Comparison of ENCODE assay signal across 11 cellular contexts in the genomic region with DNA sequence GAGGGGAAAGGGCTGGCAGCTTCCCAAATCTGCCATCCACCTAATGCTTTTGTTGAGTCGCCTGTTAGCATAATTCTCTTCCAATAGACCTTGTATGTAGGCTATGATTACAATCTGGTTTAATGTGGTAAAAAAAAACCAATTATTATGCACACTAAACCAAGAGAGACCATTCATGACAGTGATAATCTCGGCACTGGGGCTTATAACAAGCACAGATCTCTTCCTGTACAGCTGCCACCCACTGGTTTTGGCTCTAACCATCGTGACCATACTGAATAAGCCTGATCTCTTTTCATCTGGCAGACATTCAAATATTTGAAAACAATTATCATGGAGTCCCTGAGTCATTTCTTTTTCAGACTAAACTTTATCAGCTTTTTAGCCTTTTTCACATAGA. TPM values are rescaled to one million over a fixed set of nuclear protein-coding genes. Genes with fewer than 3 reads are reported as not detected.
A peak's percentile ranks its signal among the peaks of the same experiment; 100 is the strongest.
DNase-seq lines count a peak whose midpoint lies in the region; ATAC-seq lines count a peak whose summit lies in the region.
"Had no signal": no experiment of that assay in that cellular context is flagged by ENCODE, and none has a peak within 500 bp of the region (broad histone marks: within the 10 kb centered on the region; RNA-seq: fewer than 3 reads in every experiment).

No MANE protein-coding gene starts in this region.

- no peak overlapping the region for H3K4me3 Mint-ChIP-seq in T-helper 17 cell
- H3K4me3 Mint-ChIP-seq: stimulated activated naive CD8-positive, alpha-beta T cell treated with anti-CD3 and anti-CD28 coated beads, Interleukin-15, Interleukin-2, amounts not matched to agents 100 ng/mL and 50 ng/mL, for 24 hours had no signal

- no peaks in the 10 kb centered on the region for H3K36me3 Mint-ChIP-seq in T-helper 17 cell (ENCODE audit: low read depth)

- DNase-seq in DMS79 treated with DMSO at 0.1 percent for 48 hours (lab: John Stamatoyannopoulos, UW) = peak; percentile 99
- peak; percentile 94 for DNase-seq in NCI-H1694 treated with DMSO at 0.1 percent for 48 hours (lab: John Stamatoyannopoulos, UW)
- DNase-seq in SW480 (ENCODE audit: low spot score) = peak; percentile 28
- DNase-seq in kidney tubule cell (ENCODE audit: low spot score) = peak; percentile 69
- DNase-seq in T-helper 17 cell = no peak
- DNase-seq: psoas muscle, T1000 had no signal

- ATAC-seq in HG02973 (IDR thresholded peaks at IDR 0.05; ENCODE audit: unreplicated experiment) (no peak), T-helper 17 cell (no peak), GM18498 (IDR thresholded peaks at IDR 0.05; ENCODE audit: unreplicated experiment) (no peak)
- no peak for ATAC-seq in activated CD4-positive, CD25-positive, alpha-beta regulatory T cell treated with anti-CD3 and anti-CD28 coated beads, Interleukin-2, amount 50 U/mL, for 24 hours
- ATAC-seq: psoas muscle had no signal

- no peaks in the 10 kb centered on the region for H3K4me1 Mint-ChIP-seq in T-helper 17 cell

- H3K27ac Mint-ChIP-seq in T-helper 17 cell = no peak overlapping the region
- H3K27ac Mint-ChIP-seq: stimulated activated naive CD8-positive, alpha-beta T cell treated with anti-CD3 and anti-CD28 coated beads, Interleukin-15, Interleukin-2, amounts not matched to agents 100 ng/mL and 50 ng/mL, for 24 hours had no signal

- peaks cover 34% of the 10 kb centered on the region for H3K27me3 Mint-ChIP-seq in T-helper 17 cell

- no peaks in the 10 kb centered on the region for H3K9me3 ChIP-seq in T-helper 17 cell (ENCODE audit: control insufficient read depth, low read length, poor library complexity, severe bottlenecking)
- H3K9me3 ChIP-seq: psoas muscle had no signal

RNA-seq across cellular contexts. Expression of gene SYT14, which starts 12.0 kb away (rescaled TPM):
- not detected for total RNA-seq in T-helper 17 cell

Comparison
In these comparisons a context has a peak if more than half of its experiments do, and no peak if none do; other contexts are left out.
1. DNase-seq: peak in DMS79 treated with DMSO at 0.1 percent for 48 hours (single experiment), NCI-H1694 treated with DMSO at 0.1 percent for 48 hours (single experiment), SW480 (single experiment) and kidney tubule cell (single experiment); none in T-helper 17 cell (0 of 3).